ENCODE assay signal across 20 cellular contexts in the genomic region with DNA sequence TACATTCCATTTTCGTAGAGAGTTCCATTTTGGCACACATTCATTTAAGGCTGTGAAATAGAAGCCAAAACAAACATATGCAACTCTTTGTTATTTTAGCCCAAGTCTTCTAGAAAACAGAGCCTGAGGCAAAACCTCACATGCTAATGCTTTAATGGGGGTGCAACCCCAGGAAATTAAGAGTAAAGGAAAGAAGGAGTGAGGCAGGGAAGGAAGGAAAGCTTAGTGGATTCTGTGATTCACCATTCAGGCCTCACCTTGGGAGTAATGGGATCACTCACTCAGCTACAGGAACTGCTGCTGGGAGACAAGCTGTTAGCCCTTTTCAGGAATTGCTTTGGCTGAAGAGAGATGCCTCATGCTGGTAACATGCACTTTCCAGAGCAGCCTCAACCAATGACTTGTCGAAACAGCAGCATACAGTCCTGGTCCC.
DNase-seq lines count a peak whose midpoint lies in the region; ATAC-seq, FAIRE-seq and TF ChIP-seq lines count a peak whose summit lies in the region.
"Had no signal": no experiment of that assay in that cellular context is flagged by ENCODE, and none has a peak within 500 bp of the region (broad histone marks: within the 10 kb centered on the region; RNA-seq: fewer than 3 reads in every experiment).

No MANE protein-coding gene starts in this region.

- no peaks in the 10 kb centered on the region for H3K36me3 ChIP-seq in H1 (ENCODE audit: control insufficient read depth in 2 of 4, insufficient read depth in 4 of 4, low read length in 3 of 4)
- H3K36me3 ChIP-seq in trophoblast cell (ENCODE audit: control insufficient read depth in 1 of 2, insufficient read depth in 2 of 2, low read length in 2 of 2): no peaks in the 10 kb centered on the region
- H3K36me3 ChIP-seq: ascending aorta, esophagus muscularis mucosa, MG63, thyroid gland had no signal

- H3K4ac ChIP-seq in H1 (replicated peaks; ENCODE audit: insufficient read length, low read depth, low read length): no peak overlapping the region
- no peak overlapping the region for H3K4ac ChIP-seq in trophoblast cell (ENCODE audit: low read depth, low read length)

- H3K79me2 ChIP-seq in H1 (ENCODE audit: control insufficient read depth in 1 of 2, insufficient read depth in 2 of 2, low read length in 2 of 2) (no peaks in the 10 kb centered on the region), trophoblast cell (ENCODE audit: control insufficient read depth, insufficient read depth, low read length, poor library complexity) (no peaks in the 10 kb centered on the region)

- H3K27me3 ChIP-seq in H1 (replicated peaks in 1 of 4; ENCODE audit: control insufficient read depth in 3 of 4, extremely low read depth in 1 of 4, insufficient read depth in 3 of 4, low read length in 3 of 4) (peaks cover 0 to 7% (median 0%) of the 10 kb centered on the region in 4 experiments; a peak in 1 of 7 replicates), right cardiac atrium (ENCODE audit: control insufficient read depth, insufficient read depth) (no peaks in the 10 kb centered on the region), trophoblast cell (ENCODE audit: insufficient read depth, low read length) (no peaks in the 10 kb centered on the region)
- H3K27me3 ChIP-seq: ascending aorta, esophagus muscularis mucosa, MG63, thyroid gland had no signal

- H3K79me1 ChIP-seq in H1 (ENCODE audit: low read depth, low read length) (no peaks in the 10 kb centered on the region), trophoblast cell (ENCODE audit: low read length) (no peaks in the 10 kb centered on the region)

- H4K5ac ChIP-seq in H1 (ENCODE audit: insufficient read length, low read depth, low read length): no peak overlapping the region

- no peaks in the 10 kb centered on the region for H4K20me1 ChIP-seq in H1 (replicated peaks in 1 of 2; ENCODE audit: control insufficient read depth in 1 of 2, insufficient read depth in 2 of 2, low read length in 2 of 2)

- H3K4me3 ChIP-seq in H1 (ENCODE audit: extremely low read depth in 1 of 4, insufficient read depth in 2 of 4, low read depth in 3 of 4, low read length in 4 of 4): no peak overlapping the region
- H3K4me3 ChIP-seq in right cardiac atrium (ENCODE audit: low read length): no peak overlapping the region
- H3K4me3 ChIP-seq in trophoblast cell (ENCODE audit: low read depth, low read length): no peak overlapping the region
- H3K4me3 ChIP-seq: ascending aorta, esophagus muscularis mucosa, MG63, psoas muscle, thyroid gland had no signal

- H3K18ac ChIP-seq in H1 (ENCODE audit: extremely low read depth, low read length): no peak overlapping the region
- H3K18ac ChIP-seq in trophoblast cell (ENCODE audit: low read length): no peak overlapping the region

- no peak for TF ChIP-seq CTCF in RWPE1 (conservative IDR thresholded peaks at IDR 0.05; ENCODE audit: low read depth)
- TF ChIP-seq CTCF in H1 (IDR thresholded peaks at IDR 0.05; ENCODE audit: control extremely low read depth in 1 of 3, insufficient read depth in 1 of 3, low read depth in 1 of 3, low read length in 3 of 3): no peak

- H3K4me1 ChIP-seq in H1 (replicated peaks in 1 of 4; ENCODE audit: control insufficient read depth in 3 of 4, insufficient read depth in 4 of 4, low read length in 3 of 4) (peaks cover 0 to 4% (median 0%) of the 10 kb centered on the region in 4 experiments; a peak in 2 of 7 replicates), right cardiac atrium (ENCODE audit: control insufficient read depth, insufficient read depth, low read length) (no peaks in the 10 kb centered on the region), trophoblast cell (ENCODE audit: control insufficient read depth in 1 of 2, insufficient read depth in 2 of 2, low read length in 2 of 2) (peaks cover 0 to 3% of the 10 kb centered on the region in 2 experiments)
- H3K4me1 ChIP-seq: ascending aorta, esophagus muscularis mucosa, psoas muscle had no signal

- DNase-seq in ELF-1 (ENCODE audit: low read depth, low spot score) (peak; percentile 43), RWPE1 (ENCODE audit: low spot score) (peak; percentile 41), H1 (ENCODE audit: low read depth in 1 of 2, low spot score in 2 of 2) (no peak), left kidney (ENCODE audit: low read depth, low spot score) (peak; percentile 53), right cardiac atrium (no peak), trophoblast cell (no peak)
- DNase-seq in stimulated activated CD8-positive, alpha-beta memory T cell treated with anti-CD3 and anti-CD28 coated beads, Interleukin-4, amount 100 ng/mL, for 48 hours: no peak
- DNase-seq: activated naive CD4-positive, alpha-beta T cell treated with Interleukin-2 at 50 U/mL for 16 hours; activated T-cell treated with anti-CD3 and anti-CD28 coated beads for 4 hours; DMS53; glutamatergic neuron; MG63; NCI-H146; NCI-H2227 treated with DMSO at 0.1 percent for 48 hours; nephron progenitor cell; psoas muscle; thyroid gland had no signal

- no peak for ATAC-seq in GM21367 (IDR thresholded peaks at IDR 0.05; ENCODE audit: unreplicated experiment)
- no peak for ATAC-seq in right cardiac atrium
- ATAC-seq: psoas muscle had no signal

- H4K12ac ChIP-seq in trophoblast cell (ENCODE audit: low read depth, low read length): no peak overlapping the region

- no peak overlapping the region for H2AK5ac ChIP-seq in H1 (ENCODE audit: low read depth, low read length)
- H2AK5ac ChIP-seq in trophoblast cell (ENCODE audit: low read length): no peak overlapping the region

- no peak overlapping the region for H3K23ac ChIP-seq in H1 (ENCODE audit: insufficient read length)
- H3K23ac ChIP-seq in trophoblast cell (ENCODE audit: low read length): no peak overlapping the region

- no peaks in the 10 kb centered on the region for H3K23me2 ChIP-seq in H1 (ENCODE audit: low read depth, low read length)

- H3K9me3 ChIP-seq in H1 (ENCODE audit: insufficient read depth in 2 of 2, low read depth in 1 of 2, low read length in 1 of 2) (no peaks in the 10 kb centered on the region), right cardiac atrium (ENCODE audit: control insufficient read depth, low read length) (no peaks in the 10 kb centered on the region), trophoblast cell (ENCODE audit: insufficient read depth, low read depth, low read length) (no peaks in the 10 kb centered on the region)
- H3K9me3 ChIP-seq: ascending aorta, psoas muscle, thyroid gland had no signal

- H3K56ac ChIP-seq in H1 (replicated peaks; ENCODE audit: insufficient read length, low read depth, low read length): no peak overlapping the region

- H3K14ac ChIP-seq in H1 (ENCODE audit: insufficient read length): no peak overlapping the region
- H3K14ac ChIP-seq in trophoblast cell (ENCODE audit: low read length): no peak overlapping the region

- H4K8ac ChIP-seq in H1 (ENCODE audit: extremely low read depth, insufficient read depth, low read length) (no peak overlapping the region), trophoblast cell (ENCODE audit: low read depth, low read length) (no peak overlapping the region)

- no peak overlapping the region for H3K9ac ChIP-seq in H1 (replicated peaks in 1 of 4; ENCODE audit: extremely low read depth in 1 of 4, low read depth in 3 of 4, low read length in 3 of 4)
- H3K9ac ChIP-seq in trophoblast cell (ENCODE audit: low read length): no peak overlapping the region

- no peak for TF ChIP-seq RAD21 in H1 (IDR thresholded peaks at IDR 0.05 in 1 of 2, conservative IDR thresholded peaks at IDR 0.05 in 1 of 2; ENCODE audit: low read depth in 2 of 2, low read length in 2 of 2)

- WGBS in H1 (ENCODE audit: extremely low coverage in 1 of 2, insufficient coverage in 1 of 2, insufficient read length in 1 of 2, insufficient replicate concordance in 2 of 2, low coverage in 1 of 2, low lambda C conversion rate in 2 of 2, missing lambda C conversion rate in 1 of 2), 2 experiments: 92% methylated on average over 2 of the region's 2 CpGs; no CpG with 5 or more reads in 1 of the 2 experiments
- 53% methylated on average over 2 of the region's 2 CpGs for WGBS in right cardiac atrium
- WGBS in trophoblast cell (ENCODE audit: extremely low coverage, insufficient coverage, insufficient read length): no CpG with 5 or more reads among the region's 2 CpGs

- no peak overlapping the region for H4K91ac ChIP-seq in H1 (replicated peaks; ENCODE audit: insufficient read length, low read length)
- H4K91ac ChIP-seq in trophoblast cell (ENCODE audit: low read depth, low read length): no peak overlapping the region

- no peak for TF ChIP-seq POLR2A in H1 (IDR thresholded peaks at IDR 0.05; ENCODE audit: control extremely low read depth in 1 of 2, low read depth in 2 of 2, low read length in 2 of 2)

- H2BK120ac ChIP-seq in H1 (replicated peaks; ENCODE audit: low read depth, low read length) (no peak overlapping the region), trophoblast cell (ENCODE audit: insufficient read depth, low read length, poor library complexity) (no peak overlapping the region)

- CTCF ChIA-PET in RWPE1 (lab: Yijun Ruan, JAX): no interaction called here
- CTCF ChIA-PET in H1 (lab: Charles Lee; ENCODE audit: partially characterized antibody): interaction anchor here (1.3 to 1.8 kb wide), 3 partner anchors 9 to 195 kb away, joined by 4 to 5 read pairs (median 5); no protein-coding TSS in a partner anchor

- H2BK5ac ChIP-seq in H1 (ENCODE audit: low read depth, low read length): no peak overlapping the region
- H2BK5ac ChIP-seq in trophoblast cell (ENCODE audit: low read depth, low read length, poor library complexity): no peak overlapping the region

- H2BK15ac ChIP-seq in H1 (ENCODE audit: low read length): no peak overlapping the region

- no peak for FAIRE-seq in H1 (lab: Jason Lieb, UNC)

- no peak overlapping the region for H2AFZ ChIP-seq in H1 (ENCODE audit: low read length)
- H2AFZ ChIP-seq in trophoblast cell (ENCODE audit: insufficient read depth, low read length, poor library complexity): no peak overlapping the region

- TF ChIP-seq EP300 in H1 (IDR thresholded peaks at IDR 0.05; ENCODE audit: borderline replicate concordance in 1 of 2, low read depth in 2 of 2, low read length in 2 of 2): no peak

- POLR2A ChIA-PET in RWPE1 (lab: Yijun Ruan, JAX; ENCODE audit: low non-redundant PET) (no interaction called here), H1 (lab: Charles Lee; ENCODE audit: partially characterized antibody) (no interaction called here)

- no peak overlapping the region for H2BK12ac ChIP-seq in H1 (ENCODE audit: low read depth, low read length)
- no peak overlapping the region for H2BK12ac ChIP-seq in trophoblast cell (ENCODE audit: low read length)

- intact Hi-C loops in right cardiac atrium (cut with DNase I): no loop called here

- no peak overlapping the region for H3K27ac ChIP-seq in RWPE1
- H3K27ac ChIP-seq in H1 (ENCODE audit: low read depth, low read length): no peak overlapping the region
- H3K27ac ChIP-seq in right cardiac atrium (ENCODE audit: low read length): no peak overlapping the region
- H3K27ac ChIP-seq in trophoblast cell (ENCODE audit: low read depth, low read length): no peak overlapping the region
- H3K27ac ChIP-seq: ascending aorta, esophagus muscularis mucosa, psoas muscle, thyroid gland had no signal

- H3K4me2 ChIP-seq in H1 (ENCODE audit: insufficient read depth in 1 of 2, low read depth in 2 of 2, low read length in 2 of 2) (no peak overlapping the region), trophoblast cell (ENCODE audit: low read length) (no peak overlapping the region)

- no peak overlapping the region for H2BK20ac ChIP-seq in H1 (ENCODE audit: low read length)

Comparison
In these comparisons a context has a peak if more than half of its experiments do, and no peak if none do; other contexts are left out.
1. DNase-seq: peak in ELF-1 (single experiment), RWPE1 (single experiment) and left kidney (single experiment); none in H1 (0 of 2), right cardiac atrium (0 of 3), stimulated activated CD8-positive, alpha-beta memory T cell treated with anti-CD3 and anti-CD28 coated beads, Interleukin-4, amount 100 ng/mL, for 48 hours (single experiment) and trophoblast cell (0 of 2).